Comparison of ENCODE assay signal across 8 cellular contexts in the genomic region with DNA sequence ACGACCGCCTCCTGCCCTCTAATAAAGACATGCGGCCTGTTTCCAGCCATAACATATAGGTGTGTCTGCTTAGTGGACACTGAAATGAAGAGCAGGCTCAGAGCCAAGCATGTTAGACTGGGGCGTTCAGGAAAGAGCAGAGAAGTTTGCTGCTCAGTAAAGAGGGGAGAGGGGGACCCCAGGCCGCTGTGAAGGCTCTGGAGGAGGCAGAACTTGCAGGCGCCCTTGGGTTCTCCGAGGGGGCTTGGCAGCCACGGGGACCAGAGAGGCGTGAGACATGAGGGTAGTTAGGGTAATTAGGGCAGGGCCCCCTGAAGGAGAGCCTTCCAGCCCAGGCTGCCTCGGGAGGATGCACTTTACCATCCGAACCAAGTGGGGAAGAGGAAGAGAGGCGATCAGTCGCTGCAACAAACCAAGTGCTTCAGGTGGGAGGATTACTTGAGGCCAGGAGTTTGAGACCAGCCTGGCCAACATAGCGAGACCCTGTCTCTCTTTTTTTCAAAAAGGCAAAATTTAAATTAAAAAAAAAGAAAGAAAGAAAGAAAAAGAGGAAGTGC. TPM values are rescaled to one million over a fixed set of nuclear protein-coding genes. Genes with fewer than 3 reads are reported as not detected.
DNase-seq lines count a peak whose midpoint lies in the region; TF ChIP-seq lines count a peak whose summit lies in the region.

No MANE protein-coding gene starts in this region.

- no peaks in the 10 kb centered on the region for H4K20me1 ChIP-seq in osteoblast (ENCODE audit: insufficient read depth, low read length)

- in situ Hi-C loops in KBM-7 (cut with MboI; ENCODE audit: low pct_unique_long_range_greater_than_20kb, low sequenced_read_pairs) (no loop called here), GM13977 (cut with MboI; ENCODE audit: low pct_unique_long_range_greater_than_20kb, low sequenced_read_pairs, unreplicated experiment) (no loop called here)

- no peak for DNase-seq in CD14-positive monocyte (ENCODE audit: low spot score)
- no peak for DNase-seq in NT2/D1 (ENCODE audit: low read depth, low spot score)
- DNase-seq in osteoblast (ENCODE audit: insufficient read length, low spot score, missing footprints): no peak
- DNase-seq in SJCRH30: no peak
- DNase-seq in D341Med (ENCODE audit: low spot score): no peak
- DNase-seq in KBM-7: no peak
- DNase-seq in GM13977 (ENCODE audit: low spot score): no peak

- intact Hi-C loops in CD14-positive monocyte (cut with micrococcal nuclease): loop anchor here in 1 of 2 donors (5.0 kb wide), 4 partner anchors 44 to 954 kb away; a partner anchor contains a TSS
- intact Hi-C loops in dendritic cell treated with granulocyte-macrophage colony-stimulating factor and Interleukin-4, amounts not matched to agents 40 ng/mL and 50 ng/mL, for 4 days (cut with micrococcal nuclease): loop anchor here (1.0 to 10.0 kb wide), 4 partner anchors 46 to 463 kb away; a partner anchor contains a TSS

- H3K36me3 ChIP-seq in NT2/D1 (ENCODE audit: insufficient read depth, insufficient read length, low read length) (no peaks in the 10 kb centered on the region), osteoblast (ENCODE audit: insufficient read depth, low read length) (no peaks in the 10 kb centered on the region), SJCRH30 (no peaks in the 10 kb centered on the region)

- H2AFZ ChIP-seq in osteoblast (ENCODE audit: low read length): peak overlapping the region; percentile 93

- TF ChIP-seq CTCF in CD14-positive monocyte (IDR thresholded peaks at IDR 0.05) (no peak), osteoblast (IDR thresholded peaks at IDR 0.05; ENCODE audit: extremely low read depth, low read depth, low read length) (no peak), GM13977 (IDR thresholded peaks at IDR 0.05; ENCODE audit: extremely low read depth, insufficient read depth, missing control alignments) (no peak)

- H3K27ac ChIP-seq in osteoblast (ENCODE audit: low read depth, low read length) (peak overlapping the region; percentile 60), SJCRH30 (no peak overlapping the region)

- peaks cover 0 to 1% (median 0%) of the 10 kb centered on the region in 7 donors for H3K9me3 Mint-ChIP-seq in CD14-positive monocyte
- no peaks in the 10 kb centered on the region for H3K9me3 Mint-ChIP-seq in dendritic cell treated with granulocyte-macrophage colony-stimulating factor and Interleukin-4, amounts not matched to agents 40 ng/mL and 50 ng/mL, for 4 days

- H3K9me3 ChIP-seq in NT2/D1 (ENCODE audit: insufficient read depth, low read length): no peaks in the 10 kb centered on the region
- H3K9me3 ChIP-seq in osteoblast (ENCODE audit: low read depth, low read length): no peaks in the 10 kb centered on the region
- H3K9me3 ChIP-seq in SJCRH30 (replicated peaks): no peaks in the 10 kb centered on the region

- peak overlapping the region; percentile 76 for H3K9ac ChIP-seq in NT2/D1 (ENCODE audit: insufficient read length, low read depth)

- H3K4me1 Mint-ChIP-seq in CD14-positive monocyte: peaks cover 58% of the 10 kb centered on the region
- H3K4me1 Mint-ChIP-seq in dendritic cell treated with granulocyte-macrophage colony-stimulating factor and Interleukin-4, amounts not matched to agents 40 ng/mL and 50 ng/mL, for 4 days (ENCODE audit: low read depth): peaks cover 40% of the 10 kb centered on the region

- H3K27me3 ChIP-seq in NT2/D1 (ENCODE audit: insufficient read depth, insufficient read length) (no peaks in the 10 kb centered on the region), osteoblast (ENCODE audit: insufficient read depth, low read length) (no peaks in the 10 kb centered on the region), SJCRH30 (no peaks in the 10 kb centered on the region)

- peaks cover 3 to 12% (median 9%) of the 10 kb centered on the region in 3 donors for H3K27me3 Mint-ChIP-seq in CD14-positive monocyte (ENCODE audit: low read depth in 3 of 3)
- H3K27me3 Mint-ChIP-seq in dendritic cell treated with granulocyte-macrophage colony-stimulating factor and Interleukin-4, amounts not matched to agents 40 ng/mL and 50 ng/mL, for 4 days: peaks cover 10% of the 10 kb centered on the region

- H3K79me2 ChIP-seq in osteoblast (ENCODE audit: insufficient read depth, low read length): no peaks in the 10 kb centered on the region

- H3K4me3 ChIP-seq in NT2/D1 (ENCODE audit: insufficient read length, low read depth): no peak overlapping the region
- H3K4me3 ChIP-seq in osteoblast (ENCODE audit: insufficient read depth, low read length): peak overlapping the region; percentile 74
- H3K4me3 ChIP-seq in SJCRH30: no peak overlapping the region

- peak overlapping the region; percentile 46 to 89 (median 84) for H3K27ac Mint-ChIP-seq in CD14-positive monocyte
- peak overlapping the region; percentile 97 for H3K27ac Mint-ChIP-seq in dendritic cell treated with granulocyte-macrophage colony-stimulating factor and Interleukin-4, amounts not matched to agents 40 ng/mL and 50 ng/mL, for 4 days

- H3K36me3 Mint-ChIP-seq in CD14-positive monocyte: no peaks in the 10 kb centered on the region
- no peaks in the 10 kb centered on the region for H3K36me3 Mint-ChIP-seq in dendritic cell treated with granulocyte-macrophage colony-stimulating factor and Interleukin-4, amounts not matched to agents 40 ng/mL and 50 ng/mL, for 4 days (ENCODE audit: low read depth)

- H3K4me2 ChIP-seq in osteoblast (ENCODE audit: insufficient read depth, low read length): peak overlapping the region; percentile 97

- H3K4me1 ChIP-seq in NT2/D1 (ENCODE audit: insufficient read depth, insufficient read length): peaks cover 3% of the 10 kb centered on the region
- peaks cover 2% of the 10 kb centered on the region for H3K4me1 ChIP-seq in osteoblast (ENCODE audit: insufficient read depth, low read length)
- no peaks in the 10 kb centered on the region for H3K4me1 ChIP-seq in SJCRH30

- H3K4me3 Mint-ChIP-seq in CD14-positive monocyte: peak overlapping the region; percentile 90 to 95
- peak overlapping the region; percentile 82 for H3K4me3 Mint-ChIP-seq in dendritic cell treated with granulocyte-macrophage colony-stimulating factor and Interleukin-4, amounts not matched to agents 40 ng/mL and 50 ng/mL, for 4 days

RNA-seq across cellular contexts. Expression of a gene that starts 46.6 kb away (rescaled TPM):
- polyA plus RNA-seq in CD14-positive monocyte: 1 to 10 TPM; 3.1 to 4.4 TPM
- 15.2 and 15.9 TPM in 2 replicates for total RNA-seq in osteoblast
- 19.2 and 19.5 TPM in 2 replicates for total RNA-seq in SJCRH30 (2014; rRNA removed; shearing (Covaris generic))
